ENCODE assay signal across 9 cellular contexts in the genomic region with DNA sequence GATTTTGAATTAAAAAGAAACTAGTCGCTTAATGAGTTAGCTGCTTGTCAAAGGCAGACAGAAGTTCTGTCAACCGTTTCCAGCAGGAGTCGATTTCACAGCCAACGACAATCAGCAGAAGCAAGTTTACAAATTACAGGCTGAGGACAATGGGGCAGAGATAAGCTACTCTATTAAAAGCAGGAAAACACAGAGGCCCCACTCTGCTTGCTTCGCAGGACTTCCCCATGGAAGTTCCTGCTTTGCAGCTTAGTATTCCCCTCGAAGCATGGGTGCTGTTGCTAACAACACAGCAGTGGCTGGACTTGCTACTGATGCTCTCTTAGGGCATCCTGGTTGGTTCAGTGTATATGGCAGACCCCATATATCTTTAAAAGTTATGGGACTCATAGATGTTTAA. TPM values are rescaled to one million over a fixed set of nuclear protein-coding genes. Genes with fewer than 3 reads are reported as not detected.
A peak's percentile ranks its signal among the peaks of the same experiment; 100 is the strongest.
DNase-seq lines count a peak whose midpoint lies in the region; ATAC-seq and TF ChIP-seq lines count a peak whose summit lies in the region.
"Had no signal": no experiment of that assay in that cellular context is flagged by ENCODE, and none has a peak within 500 bp of the region (broad histone marks: within the 10 kb centered on the region; RNA-seq: fewer than 3 reads in every experiment).

No MANE protein-coding gene starts in this region.

- no peaks in the 10 kb centered on the region for H3K4me1 ChIP-seq in CD4-positive, CD25-positive, alpha-beta regulatory T cell (ENCODE audit: control insufficient read depth, insufficient read depth, low read length, poor library complexity, severe bottlenecking)
- peaks cover 18 to 40% of the 10 kb centered on the region in 2 donors for H3K4me1 ChIP-seq in left lung
- H3K4me1 ChIP-seq in A673 (ENCODE audit: insufficient read depth, low read length, poor library complexity, severe bottlenecking), result peaks cover 10% of the 10 kb centered on the region

- no peaks in the 10 kb centered on the region for H3K9me3 Mint-ChIP-seq in CD4-positive, CD25-positive, alpha-beta regulatory T cell

- H3K27me3 ChIP-seq in CD4-positive, CD25-positive, alpha-beta regulatory T cell (ENCODE audit: control insufficient read depth, insufficient read depth, low read length), result no peaks in the 10 kb centered on the region
- no peaks in the 10 kb centered on the region for H3K27me3 ChIP-seq in left lung
- H3K27me3 ChIP-seq in A673 (replicated peaks; ENCODE audit: insufficient read depth, low read depth, low read length, poor library complexity), result no peaks in the 10 kb centered on the region

- no peak for TF ChIP-seq POLR2A in lower leg skin (IDR thresholded peaks at IDR 0.05)

- H3K4me3 ChIP-seq in CD4-positive, CD25-positive, alpha-beta regulatory T cell (ENCODE audit: low read depth, low read length), result peak overlapping the region; percentile 14
- H3K4me3 ChIP-seq in SK-N-MC (no peak overlapping the region), left lung (no peak overlapping the region), lower leg skin (ENCODE audit: low read depth, poor library complexity, severe bottlenecking) (no peak overlapping the region), A673 (ENCODE audit: low read depth, low read length, poor library complexity, severe bottlenecking) (no peak overlapping the region)

- DNase-seq in CD4-positive, CD25-positive, alpha-beta regulatory T cell, result no peak
- no peak for DNase-seq in SK-N-MC (ENCODE audit: low read depth, low spot score)
- no peak for DNase-seq in left lung
- no peak for DNase-seq in GM19240 (ENCODE audit: insufficient read length, low spot score)
- DNase-seq in activated CD4-positive, alpha-beta T cell treated with anti-CD3 and anti-CD28 coated beads for 1 hour, result no peak
- no peak for DNase-seq in lower leg skin (ENCODE audit: low spot score in 2 of 2)
- DNase-seq in A673 (ENCODE audit: low spot score), result no peak
- DNase-seq: activated CD4-positive, CD25-positive, alpha-beta regulatory T cell treated with anti-CD3 and anti-CD28 coated beads, Interleukin-2, amount 50 U/mL, for 72 hours had no signal

- H3K27ac ChIP-seq in CD4-positive, CD25-positive, alpha-beta regulatory T cell (ENCODE audit: insufficient read depth, low read length, poor library complexity, severe bottlenecking), result no peak overlapping the region
- H3K27ac ChIP-seq in SK-N-MC (no peak overlapping the region), left lung (peak overlapping the region; percentile 34 to 67), A673 (ENCODE audit: low read depth, low read length, poor library complexity, severe bottlenecking) (no peak overlapping the region)

- ATAC-seq in CD4-positive, CD25-positive, alpha-beta regulatory T cell (ENCODE audit: low read depth in 2 of 2), result no peak
- peak; percentile 37 for ATAC-seq in GM19463 (IDR thresholded peaks at IDR 0.05; ENCODE audit: unreplicated experiment)
- ATAC-seq in left lung, result peak; percentile 68

- no peak overlapping the region for H3K4me3 Mint-ChIP-seq in CD4-positive, CD25-positive, alpha-beta regulatory T cell

- H3K4me1 Mint-ChIP-seq in CD4-positive, CD25-positive, alpha-beta regulatory T cell, result peaks cover 15 to 28% (median 19%) of the 10 kb centered on the region in 4 donors

- H3K9ac ChIP-seq in SK-N-MC (ENCODE audit: insufficient read length), result peak overlapping the region; percentile 20

- 72 to 75% methylated on average over 6 of the region's 6 CpGs for WGBS in lower leg skin, 2 donors

- BruUV-seq in A673 (replicated peaks; lab: Mats Ljungman, UMichigan), result no TSS peak

- H3K27me3 Mint-ChIP-seq in CD4-positive, CD25-positive, alpha-beta regulatory T cell, result no peaks in the 10 kb centered on the region

- no peaks in the 10 kb centered on the region for H3K9me3 ChIP-seq in CD4-positive, CD25-positive, alpha-beta regulatory T cell (ENCODE audit: control insufficient read depth in 2 of 2, low read length in 2 of 2)
- no peaks in the 10 kb centered on the region for H3K9me3 ChIP-seq in SK-N-MC (ENCODE audit: low read depth, low read length)
- H3K9me3 ChIP-seq in left lung, result no peaks in the 10 kb centered on the region
- no peaks in the 10 kb centered on the region for H3K9me3 ChIP-seq in A673 (ENCODE audit: low read depth, low read length, poor library complexity, severe bottlenecking)

- H3K36me3 Mint-ChIP-seq in CD4-positive, CD25-positive, alpha-beta regulatory T cell, result no peaks in the 10 kb centered on the region

- no peak overlapping the region for H3K27ac Mint-ChIP-seq in CD4-positive, CD25-positive, alpha-beta regulatory T cell

- no peak for TF ChIP-seq CTCF in left lung (IDR thresholded peaks at IDR 0.05)
- no peak for TF ChIP-seq CTCF in lower leg skin (IDR thresholded peaks at IDR 0.05)
- no peak for TF ChIP-seq CTCF in A673 (conservative IDR thresholded peaks at IDR 0.05; ENCODE audit: low read depth, low read length)

- CTCF ChIA-PET in A673 (lab: Charles Lee), result no interaction called here

- POLR2A ChIA-PET in A673 (lab: Charles Lee; ENCODE audit: low non-redundant PET), result no interaction called here

- intact Hi-C loops in left lung (cut with DNase I), result no loop called here
- intact Hi-C loops in lower leg skin (cut with DNase I; ENCODE audit: low total_unique reads), result no loop called here
- intact Hi-C loops in A673 (cut with micrococcal nuclease; ENCODE audit: unreplicated experiment), result no loop called here

- no peaks in the 10 kb centered on the region for H3K36me3 ChIP-seq in CD4-positive, CD25-positive, alpha-beta regulatory T cell (ENCODE audit: control insufficient read depth, insufficient read depth, low read length)
- H3K36me3 ChIP-seq in SK-N-MC (ENCODE audit: insufficient read depth, low read length) (no peaks in the 10 kb centered on the region), left lung (no peaks in the 10 kb centered on the region), A673 (ENCODE audit: insufficient read depth, low read length, poor library complexity, severe bottlenecking) (no peaks in the 10 kb centered on the region)

RNA-seq across cellular contexts. Expression of gene KLF6, which starts 50.8 kb away (rescaled TPM):
- total RNA-seq in CD4-positive, CD25-positive, alpha-beta regulatory T cell, result 1,887 TPM
- polyA plus RNA-seq in CD4-positive, CD25-positive, alpha-beta regulatory T cell, result 100 to 1,000 TPM; 630 to 812 (median 656) TPM
- total RNA-seq in left lung, result 100 to 1,000 TPM; 158 to 217 TPM
- 100 to 1,000 TPM; 127 to 533 (median 179) TPM for total RNA-seq in lower leg skin
- total RNA-seq in A673 (2021), result 57.3 and 70.1 TPM in 2 replicates

Comparison
In these comparisons a context has a peak if more than half of its experiments do, and no peak if none do; other contexts are left out.
1. ATAC-seq: peak in GM19463 (single experiment) and left lung (single experiment); none in CD4-positive, CD25-positive, alpha-beta regulatory T cell (0 of 2).
2. H3K27ac ChIP-seq: peak in left lung (2 of 2); none in CD4-positive, CD25-positive, alpha-beta regulatory T cell (single experiment), SK-N-MC (single experiment) and A673 (single experiment).